In the genomic region with DNA sequence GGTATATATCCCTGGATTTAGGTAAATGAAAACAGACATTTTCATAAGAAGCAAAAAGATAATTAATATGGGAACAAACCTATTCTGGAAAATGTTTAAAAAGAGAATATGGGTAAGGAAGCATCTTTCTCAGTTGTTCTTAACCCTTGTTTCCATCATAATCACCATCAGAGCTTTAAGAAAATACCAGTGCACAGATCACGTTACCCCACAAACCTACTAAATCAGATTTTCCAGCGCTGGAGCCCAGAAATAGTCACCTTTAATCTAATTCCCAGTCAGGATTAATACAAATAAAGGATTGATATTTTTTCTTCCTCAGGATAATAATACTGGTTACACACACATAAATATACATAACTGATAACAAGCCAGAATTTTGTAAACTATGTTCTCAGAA, we compare ENCODE assay signal across 17 cellular contexts. TPM values are rescaled to one million over a fixed set of nuclear protein-coding genes. Genes with fewer than 3 reads are reported as not detected.
DNase-seq lines count a peak whose midpoint lies in the region; ATAC-seq and TF ChIP-seq lines count a peak whose summit lies in the region.
"Had no signal": no experiment of that assay in that cellular context is flagged by ENCODE, and none has a peak within 500 bp of the region (broad histone marks: within the 10 kb centered on the region; RNA-seq: fewer than 3 reads in every experiment).

No MANE protein-coding gene starts in this region.

- H3K4me1 Mint-ChIP-seq in CD4-positive, alpha-beta memory T cell = peaks cover 57 to 92% (median 72%) of the 10 kb centered on the region in 4 donors
- peaks cover 78% of the 10 kb centered on the region for H3K4me1 Mint-ChIP-seq in activated T-helper 1 cell treated with anti-CD3 and anti-CD28 coated beads, Interleukin-12 subunit alpha, Interleukin-12 subunit beta, Interleukin-2, Interleukin-4 antibody, amounts not matched to agents 30 ng/mL and 10 ng/mL and 1 ng/mL, durations not matched to agents 14 hours and 24 hours and 36 hours (ENCODE audit: low read depth)
- peaks cover 63 to 71% of the 10 kb centered on the region in 2 donors for H3K4me1 Mint-ChIP-seq in natural killer cell treated with Interleukin-12 subunit alpha and Interleukin-12 subunit beta and Interleukin-15 and Interleukin-18, amount 100 ng/mL, for 72 hours (ENCODE audit: low read depth in 2 of 2)

- no peaks in the 10 kb centered on the region for H3K27me3 ChIP-seq in CD4-positive, alpha-beta memory T cell (ENCODE audit: insufficient read depth, low read length)
- H3K27me3 ChIP-seq in KMS-11 (ENCODE audit: insufficient read depth, low read depth) = no peaks in the 10 kb centered on the region
- no peaks in the 10 kb centered on the region for H3K27me3 ChIP-seq in tibial artery
- H3K27me3 ChIP-seq: suprapubic skin had no signal

- TF ChIP-seq CTCF in KMS-11 (conservative IDR thresholded peaks at IDR 0.05; ENCODE audit: low read depth, low read length) = no peak
- no peak for TF ChIP-seq CTCF in tibial artery (IDR thresholded peaks at IDR 0.05)

- intact Hi-C loops in CD4-positive, alpha-beta memory T cell (cut with micrococcal nuclease) = loop anchor here (10.0 kb wide), 2 partner anchors 599 to 909 kb away; a partner anchor contains a TSS
- intact Hi-C loops in activated T-helper 1 cell treated with anti-CD3 and anti-CD28 coated beads, Interleukin-12 subunit alpha, Interleukin-12 subunit beta, Interleukin-2, Interleukin-4 antibody, amounts not matched to agents 30 ng/mL and 10 ng/mL and 1 ng/mL, durations not matched to agents 14 hours and 24 hours and 36 hours (cut with micrococcal nuclease) = loop anchor here (2.0 to 10.0 kb wide), 8 partner anchors 15 to 1259 kb away; a partner anchor contains a TSS
- intact Hi-C loops in tibial artery (cut with DNase I; ENCODE audit: low total_unique reads) = no loop called here

- no peaks in the 10 kb centered on the region for H3K9me3 ChIP-seq in CD4-positive, alpha-beta memory T cell (ENCODE audit: control insufficient read depth in 1 of 2, low read length in 2 of 2)
- no peaks in the 10 kb centered on the region for H3K9me3 ChIP-seq in tibial artery
- H3K9me3 ChIP-seq: suprapubic skin had no signal

- peak overlapping the region; percentile 94 for H3K27ac ChIP-seq in CD4-positive, alpha-beta memory T cell (ENCODE audit: low read depth, low read length)
- H3K27ac ChIP-seq in KMS-11 (peak overlapping the region; percentile 87), tibial artery (no peak overlapping the region)
- H3K27ac ChIP-seq: WERI-Rb-1 had no signal

- H3K4me1 ChIP-seq in CD4-positive, alpha-beta memory T cell (ENCODE audit: insufficient read depth, low read length) = peaks cover 94% of the 10 kb centered on the region
- H3K4me1 ChIP-seq in KMS-11 (ENCODE audit: low read depth, poor library complexity, severe bottlenecking) (peaks cover 63% of the 10 kb centered on the region), tibial artery (peaks cover 0 to 4% (median 0%) of the 10 kb centered on the region in 4 donors)

- H3K27ac Mint-ChIP-seq in CD4-positive, alpha-beta memory T cell = peak overlapping the region; percentile 92 to 99 (median 98)
- H3K27ac Mint-ChIP-seq in activated T-helper 1 cell treated with anti-CD3 and anti-CD28 coated beads, Interleukin-12 subunit alpha, Interleukin-12 subunit beta, Interleukin-2, Interleukin-4 antibody, amounts not matched to agents 30 ng/mL and 10 ng/mL and 1 ng/mL, durations not matched to agents 14 hours and 24 hours and 36 hours = peak overlapping the region; percentile 91
- H3K27ac Mint-ChIP-seq in natural killer cell treated with Interleukin-12 subunit alpha and Interleukin-12 subunit beta and Interleukin-15 and Interleukin-18, amount 100 ng/mL, for 72 hours = peak overlapping the region; percentile 94 to 96

- no peaks in the 10 kb centered on the region for H4K20me1 ChIP-seq in KMS-11 (ENCODE audit: insufficient read depth)

- H3K4me2 ChIP-seq in KMS-11 = peak overlapping the region; percentile 81

- peak overlapping the region; percentile 17 to 87 (median 71) for H3K4me3 Mint-ChIP-seq in CD4-positive, alpha-beta memory T cell
- peak overlapping the region; percentile 78 for H3K4me3 Mint-ChIP-seq in activated T-helper 1 cell treated with anti-CD3 and anti-CD28 coated beads, Interleukin-12 subunit alpha, Interleukin-12 subunit beta, Interleukin-2, Interleukin-4 antibody, amounts not matched to agents 30 ng/mL and 10 ng/mL and 1 ng/mL, durations not matched to agents 14 hours and 24 hours and 36 hours
- peak overlapping the region; percentile 84 for H3K4me3 Mint-ChIP-seq in natural killer cell treated with Interleukin-12 subunit alpha and Interleukin-12 subunit beta and Interleukin-15 and Interleukin-18, amount 100 ng/mL, for 72 hours

- peaks cover 9 to 25% of the 10 kb centered on the region in 2 donors for H3K36me3 Mint-ChIP-seq in CD4-positive, alpha-beta memory T cell
- peaks cover 23% of the 10 kb centered on the region for H3K36me3 Mint-ChIP-seq in activated T-helper 1 cell treated with anti-CD3 and anti-CD28 coated beads, Interleukin-12 subunit alpha, Interleukin-12 subunit beta, Interleukin-2, Interleukin-4 antibody, amounts not matched to agents 30 ng/mL and 10 ng/mL and 1 ng/mL, durations not matched to agents 14 hours and 24 hours and 36 hours (ENCODE audit: low read depth)
- peaks cover 12% of the 10 kb centered on the region for H3K36me3 Mint-ChIP-seq in natural killer cell treated with Interleukin-12 subunit alpha and Interleukin-12 subunit beta and Interleukin-15 and Interleukin-18, amount 100 ng/mL, for 72 hours

- peaks cover 4% of the 10 kb centered on the region for H3K36me3 ChIP-seq in CD4-positive, alpha-beta memory T cell (ENCODE audit: insufficient read depth, low read length)
- H3K36me3 ChIP-seq in KMS-11 (ENCODE audit: insufficient read depth) = no peaks in the 10 kb centered on the region
- no peaks in the 10 kb centered on the region for H3K36me3 ChIP-seq in tibial artery
- H3K36me3 ChIP-seq: suprapubic skin, WERI-Rb-1 had no signal

- H3K4me3 ChIP-seq in CD4-positive, alpha-beta memory T cell (ENCODE audit: low read length in 2 of 2) = peak overlapping the region in 1 of 2 donors; percentile 17
- H3K4me3 ChIP-seq in KMS-11 (IDR thresholded peaks at IDR 0.05; ENCODE audit: insufficient read depth, low read depth, low read length) (no peak overlapping the region), tibial artery (no peak overlapping the region)
- H3K4me3 ChIP-seq: suprapubic skin had no signal

- H3K27me3 Mint-ChIP-seq in CD4-positive, alpha-beta memory T cell = no peaks in the 10 kb centered on the region
- H3K27me3 Mint-ChIP-seq in activated T-helper 1 cell treated with anti-CD3 and anti-CD28 coated beads, Interleukin-12 subunit alpha, Interleukin-12 subunit beta, Interleukin-2, Interleukin-4 antibody, amounts not matched to agents 30 ng/mL and 10 ng/mL and 1 ng/mL, durations not matched to agents 14 hours and 24 hours and 36 hours (ENCODE audit: insufficient read depth) = no peaks in the 10 kb centered on the region
- no peaks in the 10 kb centered on the region for H3K27me3 Mint-ChIP-seq in natural killer cell treated with Interleukin-12 subunit alpha and Interleukin-12 subunit beta and Interleukin-15 and Interleukin-18, amount 100 ng/mL, for 72 hours

- H2AFZ ChIP-seq in KMS-11 (ENCODE audit: low read depth) = peak overlapping the region; percentile 8

- no peaks in the 10 kb centered on the region for H3K79me2 ChIP-seq in KMS-11 (ENCODE audit: insufficient read depth, low read depth)

- CTCF ChIA-PET in CD4-positive, alpha-beta memory T cell (lab: Charles Lee; ENCODE audit: partially characterized antibody) = interaction anchor here (1.0 to 9.8 kb wide), 9 partner anchors 12 to 162 kb away, joined by 3 to 69 read pairs (median 11); a partner anchor contains a TSS

- no peaks in the 10 kb centered on the region for H3K9me3 Mint-ChIP-seq in CD4-positive, alpha-beta memory T cell
- H3K9me3 Mint-ChIP-seq in activated T-helper 1 cell treated with anti-CD3 and anti-CD28 coated beads, Interleukin-12 subunit alpha, Interleukin-12 subunit beta, Interleukin-2, Interleukin-4 antibody, amounts not matched to agents 30 ng/mL and 10 ng/mL and 1 ng/mL, durations not matched to agents 14 hours and 24 hours and 36 hours = no peaks in the 10 kb centered on the region
- no peaks in the 10 kb centered on the region for H3K9me3 Mint-ChIP-seq in natural killer cell treated with Interleukin-12 subunit alpha and Interleukin-12 subunit beta and Interleukin-15 and Interleukin-18, amount 100 ng/mL, for 72 hours

- no peak for DNase-seq in CD4-positive, alpha-beta memory T cell
- DNase-seq in activated T-helper 1 cell treated with anti-CD3 and anti-CD28 coated beads, Interleukin-12 subunit alpha, Interleukin-12 subunit beta, Interleukin-2, Interleukin-4 antibody, amounts not matched to agents 30 ng/mL and 10 ng/mL and 1 ng/mL, durations not matched to agents 14 hours and 24 hours and 36 hours (ENCODE audit: low spot score) = no peak
- DNase-seq in natural killer cell treated with Interleukin-12 subunit alpha and Interleukin-12 subunit beta and Interleukin-15 and Interleukin-18, amount 100 ng/mL, for 72 hours (ENCODE audit: low spot score) = no peak
- DNase-seq in hypothalamus (lab: John Stamatoyannopoulos, UW) (no peak), SIG-M5 treated with dmso at 0.1 percent for 504 hours (lab: John Stamatoyannopoulos, UW; ENCODE audit: unreplicated experiment) (no peak), tibial artery (no peak), T1000 (lab: John Stamatoyannopoulos, UW) (no peak)
- DNase-seq: activated gamma-delta T cell treated with Interleukin-2 at 50 U/mL for 16 hours, midbrain, NCI-H1092 treated with DMSO at 0.1 percent for 48 hours, NCI-H446 treated with DMSO at 0.1 percent for 48 hours, WERI-Rb-1 had no signal

- POLR2A ChIA-PET in CD4-positive, alpha-beta memory T cell (lab: Charles Lee; ENCODE audit: partially characterized antibody) = interaction anchor here (1.2 to 22.8 kb wide), 17 partner anchors 7 to 166 kb away, joined by 4 to 449 read pairs (median 36); a partner anchor contains a TSS

- peak overlapping the region; percentile 55; the same call in 1 of the 2 replicates for H3K9ac ChIP-seq in KMS-11

- no peak for ATAC-seq in natural killer cell treated with Interleukin-12 subunit alpha and Interleukin-12 subunit beta and Interleukin-15 and Interleukin-18, amount 100 ng/mL, for 72 hours
- ATAC-seq: HCT116 had no signal

RNA-seq across cellular contexts. Expression of a gene that starts 44.6 kb away (rescaled TPM):
- 100 to 1,000 TPM; 974 to 987 TPM for total RNA-seq in CD4-positive, alpha-beta memory T cell
- polyA plus RNA-seq in CD4-positive, alpha-beta memory T cell = 1,000 to 10,000 TPM in 1 of 2 donors, 100 to 1,000 TPM in 1; 915 to 1,019 TPM
- total RNA-seq in activated T-helper 1 cell treated with anti-CD3 and anti-CD28 coated beads, Interleukin-12 subunit alpha, Interleukin-12 subunit beta, Interleukin-2, Interleukin-4 antibody, amounts not matched to agents 30 ng/mL and 10 ng/mL and 1 ng/mL, durations not matched to agents 14 hours and 24 hours and 36 hours = 512 and 516 TPM in 2 replicates
- total RNA-seq in natural killer cell treated with Interleukin-12 subunit alpha and Interleukin-12 subunit beta and Interleukin-15 and Interleukin-18, amount 100 ng/mL, for 72 hours = 100 to 1,000 TPM; 334 to 761 TPM
- total RNA-seq: HT-29, renal cortical epithelial cell had no signal

Comparison
In these comparisons a context has a peak if more than half of its experiments do, and no peak if none do; other contexts are left out.
1. H3K27ac ChIP-seq: peak in CD4-positive, alpha-beta memory T cell (single experiment) and KMS-11 (single experiment); none in tibial artery (0 of 2).
2. Peak in every context shown above with its lines, with median percentiles within 50 percentile points of each other: H3K27ac Mint-ChIP-seq and H3K4me3 Mint-ChIP-seq.